Comparison of ENCODE assay signal across 10 cellular contexts in genomic region chr20:41248371-41249024, GRCh38.
A peak's percentile ranks its signal among the peaks of the same experiment; 100 is the strongest.
DNase-seq lines count a peak whose midpoint lies in the region; ATAC-seq, FAIRE-seq and TF ChIP-seq lines count a peak whose summit lies in the region.
"Had no signal": no experiment of that assay in that cellular context is flagged by ENCODE, and none has a peak within 500 bp of the region (broad histone marks: within the 10 kb centered on the region; RNA-seq: fewer than 3 reads in every experiment).

No MANE protein-coding gene starts in this region.

- H4K20me1 ChIP-seq in HepG2 (ENCODE audit: insufficient read depth, low read length) = no peaks in the 10 kb centered on the region
- H4K20me1 ChIP-seq in osteoblast (ENCODE audit: insufficient read depth, low read length) = peaks cover 6% of the 10 kb centered on the region

- H3K9ac ChIP-seq in liver (ENCODE audit: low read depth in 1 of 2, low read length in 2 of 2) (peak overlapping the region in 1 of 2 donors; percentile 69), HepG2 (ENCODE audit: insufficient read depth, low read depth, low read length) (no peak overlapping the region)

- H3K9me3 ChIP-seq in liver (ENCODE audit: control insufficient read depth in 4 of 4, low read length in 3 of 4) (no peaks in the 10 kb centered on the region), HepG2 (ENCODE audit: low read length) (no peaks in the 10 kb centered on the region), heart left ventricle (no peaks in the 10 kb centered on the region), osteoblast (ENCODE audit: low read depth, low read length) (no peaks in the 10 kb centered on the region), aorta (ENCODE audit: control insufficient read depth, low read length) (no peaks in the 10 kb centered on the region)

- no TSS peak for BruUV-seq in HepG2 (replicated peaks; lab: Mats Ljungman, UMichigan)

- no peak for FAIRE-seq in HepG2 (lab: Jason Lieb, UNC)
- FAIRE-seq: A204.1 had no signal

- no peak for DNase-seq in HepG2 (ENCODE audit: low spot score)
- peak in 1 of 5 donors; percentile 17 for DNase-seq in heart left ventricle
- no peak for DNase-seq in osteoblast (ENCODE audit: insufficient read length, low spot score, missing footprints)
- DNase-seq in aorta = no peak
- DNase-seq in NCI-H510A (lab: John Stamatoyannopoulos, UW) = no peak
- DNase-seq in activated T-cell treated with anti-CD3 and anti-CD28 coated beads, Interleukin-2, amount 50 U/mL, for 1 hour = no peak
- no peak for DNase-seq in A172 (ENCODE audit: low spot score)
- DNase-seq: activated CD4-positive, alpha-beta memory T cell treated with anti-CD3 and anti-CD28 coated beads for 36 hours had no signal

- no peak for ATAC-seq in HepG2
- peak; percentile 68 to 75 (median 73) for ATAC-seq in heart left ventricle
- peak; percentile 85 for ATAC-seq in aorta (ENCODE audit: low FRiP score)

- peak; percentile 36 to 67 for TF ChIP-seq RAD21 in liver (IDR thresholded peaks at IDR 0.05)
- TF ChIP-seq RAD21 in HepG2 (CRISPR knock-in tag; IDR thresholded peaks at IDR 0.05) = no peak

- TF ChIP-seq POLR2A in HepG2 (IDR thresholded peaks at IDR 0.05; ENCODE audit: insufficient read depth in 1 of 2, low read depth in 2 of 2, low read length in 2 of 2) (no peak), heart left ventricle (IDR thresholded peaks at IDR 0.05) (peak in 1 of 2 donors; percentile 59)

- 14% methylated on average over 4 of the region's 4 CpGs for WGBS in liver
- 87% methylated on average over 4 of the region's 4 CpGs for WGBS in HepG2 (ENCODE audit: low lambda C conversion rate)
- 33 to 57% (median 41%) methylated on average over 4 of the region's 4 CpGs for WGBS in heart left ventricle, 4 donors
- 2 to 6% methylated on average over 4 of the region's 4 CpGs for whole genome bisulfite sequencing in aorta, 2 donors

- intact Hi-C loops in HepG2 (cut with micrococcal nuclease; ENCODE audit: unreplicated experiment) (loop anchor here (1.0 kb wide), 1 partner anchor 92 kb away; the partner anchor contains the start of gene LPIN3), heart left ventricle (cut with DNase I) (loop anchor here in 8 of 10 donors (1.0 to 10.0 kb wide), 10 partner anchors 68 to 159 kb away; partner anchors contain the start of genes ZHX3 (in 7 of the 8) and LPIN3 (in 1 of the 8)), aorta (cut with DNase I) (loop anchor here (2.0 to 5.0 kb wide), 3 partner anchors 68 to 71 kb away; partner anchors contain the start of gene ZHX3 (in 2 of the 2))

- POLR2A ChIA-PET in HepG2 (lab: Yijun Ruan, JAX) = no interaction called here

- H3K27me3 ChIP-seq in liver (ENCODE audit: control insufficient read depth in 4 of 4, insufficient read depth in 4 of 4, low read length in 3 of 4) = no peaks in the 10 kb centered on the region
- H3K27me3 ChIP-seq in HepG2 (ENCODE audit: control insufficient read depth in 1 of 2, insufficient read depth in 2 of 2, low read length in 2 of 2) = no peaks in the 10 kb centered on the region
- no peaks in the 10 kb centered on the region for H3K27me3 ChIP-seq in heart left ventricle
- H3K27me3 ChIP-seq in osteoblast (ENCODE audit: insufficient read depth, low read length) = no peaks in the 10 kb centered on the region
- no peaks in the 10 kb centered on the region for H3K27me3 ChIP-seq in aorta (ENCODE audit: control insufficient read depth in 1 of 2, insufficient read depth in 2 of 2, low read length in 1 of 2)

- no peak overlapping the region for H3K4me2 ChIP-seq in HepG2 (ENCODE audit: low read depth, low read length)
- H3K4me2 ChIP-seq in osteoblast (ENCODE audit: insufficient read depth, low read length) = peak overlapping the region; percentile 60

- no peak for TF ChIP-seq EP300 in HepG2 (IDR thresholded peaks at IDR 0.05; ENCODE audit: low read depth in 2 of 2, low read length in 2 of 2)
- no peak for TF ChIP-seq EP300 in HepG2 (CRISPR knock-in tag; IDR thresholded peaks at IDR 0.05; ENCODE audit: borderline replicate concordance)

- in situ Hi-C loops in HepG2 (cut with HindIII; ENCODE audit: extremely low pct_ligation_motif_present, low pct_unique_long_range_greater_than_20kb) = loop anchor here (10.0 kb wide), 1 partner anchor 86 kb away; no protein-coding TSS in a partner anchor

- H3K4me3 ChIP-seq in liver (ENCODE audit: low read depth in 1 of 3, low read length in 3 of 3) = no peak overlapping the region
- no peak overlapping the region for H3K4me3 ChIP-seq in HepG2 (replicated peaks in 1 of 3; ENCODE audit: insufficient read depth in 1 of 3, low read depth in 2 of 3, low read length in 3 of 3)
- H3K4me3 ChIP-seq in heart left ventricle = no peak overlapping the region
- H3K4me3 ChIP-seq in osteoblast (ENCODE audit: insufficient read depth, low read length) = peak overlapping the region; percentile 16
- no peak overlapping the region for H3K4me3 ChIP-seq in aorta (ENCODE audit: low read length in 2 of 2)

- H3K27ac ChIP-seq in liver (ENCODE audit: low read depth in 1 of 2, low read length in 2 of 2) (peak overlapping the region; percentile 43 to 80), HepG2 (ENCODE audit: extremely low read length, insufficient read depth, low read length) (no peak overlapping the region), heart left ventricle (peak overlapping the region; percentile 79 to 95 (median 89)), osteoblast (ENCODE audit: low read depth, low read length) (peak overlapping the region; percentile 91), aorta (ENCODE audit: low read depth in 1 of 2, low read length in 2 of 2) (peak overlapping the region; percentile 99 to 100)

- H3K4me1 ChIP-seq in liver (ENCODE audit: control insufficient read depth in 4 of 4, insufficient read depth in 4 of 4, low read length in 3 of 4) (peaks cover 5 to 29% (median 23%) of the 10 kb centered on the region in 4 donors), HepG2 (ENCODE audit: insufficient read depth, low read length) (no peaks in the 10 kb centered on the region), heart left ventricle (peaks cover 32 to 76% (median 63%) of the 10 kb centered on the region in 12 donors), osteoblast (ENCODE audit: insufficient read depth, low read length) (peaks cover 29% of the 10 kb centered on the region), aorta (ENCODE audit: control insufficient read depth in 1 of 2, insufficient read depth in 2 of 2, low read length in 2 of 2) (peaks cover 9 to 20% of the 10 kb centered on the region in 2 donors)

- CTCF ChIA-PET in HepG2 (lab: Yijun Ruan, JAX; ENCODE audit: low intra/inter-chr PET ratio, low total read pairs) = no interaction called here

- H2AFZ ChIP-seq in HepG2 (ENCODE audit: low read length) (no peak overlapping the region), osteoblast (ENCODE audit: low read length) (no peak overlapping the region)

- TF ChIP-seq CTCF in liver (IDR thresholded peaks at IDR 0.05; ENCODE audit: low read depth, low read length, missing input control) (no peak), HepG2 (CRISPR knock-in tag; IDR thresholded peaks at IDR 0.05) (no peak), heart left ventricle (IDR thresholded peaks at IDR 0.05) (no peak), osteoblast (IDR thresholded peaks at IDR 0.05; ENCODE audit: extremely low read depth, low read depth, low read length) (no peak)

- H3K79me2 ChIP-seq in HepG2 (ENCODE audit: insufficient read depth, low read length) (no peaks in the 10 kb centered on the region), osteoblast (ENCODE audit: insufficient read depth, low read length) (peaks cover 62% of the 10 kb centered on the region)

- peaks cover 0 to 2% (median 0%) of the 10 kb centered on the region in 4 donors for H3K36me3 ChIP-seq in liver (ENCODE audit: control insufficient read depth in 4 of 4, insufficient read depth in 3 of 4, low read depth in 1 of 4, low read length in 3 of 4)
- no peaks in the 10 kb centered on the region for H3K36me3 ChIP-seq in HepG2 (replicated peaks in 1 of 2; ENCODE audit: control insufficient read depth in 1 of 2, insufficient read depth in 2 of 2, low read length in 2 of 2)
- H3K36me3 ChIP-seq in heart left ventricle = no peaks in the 10 kb centered on the region
- no peaks in the 10 kb centered on the region for H3K36me3 ChIP-seq in osteoblast (ENCODE audit: insufficient read depth, low read length)
- H3K36me3 ChIP-seq in aorta (ENCODE audit: control insufficient read depth in 1 of 2, insufficient read depth in 2 of 2, low read length in 1 of 2) = no peaks in the 10 kb centered on the region

TF ChIP-seq in liver, 16 proteins besides CTCF, POLR2A, EP300 and RAD21 (continues in another document):
- TF ChIP-seq TAF1 (conservative IDR thresholded peaks at IDR 0.05) = peak; percentile 36
- no peak for TF ChIP-seq FOXA1 (IDR thresholded peaks at IDR 0.05)
- no peak for TF ChIP-seq EGR1 (IDR thresholded peaks at IDR 0.05; ENCODE audit: low read depth in 2 of 2)
- TF ChIP-seq RXRA (IDR thresholded peaks at IDR 0.05) = peak; percentile 76 to 82
- peak; percentile 97 for TF ChIP-seq SP1 (IDR thresholded peaks at IDR 0.05)
- TF ChIP-seq YY1 (IDR thresholded peaks at IDR 0.05) = peak; percentile 58
- TF ChIP-seq FOXA2 (IDR thresholded peaks at IDR 0.05) = no peak
- peak in 1 of 2 donors; percentile 46 for TF ChIP-seq GABPA (IDR thresholded peaks at IDR 0.05 in 1 of 2, conservative IDR thresholded peaks at IDR 0.05 in 1 of 2)
- TF ChIP-seq HNF4G (IDR thresholded peaks at IDR 0.05) = peak; percentile 54

TF ChIP-seq in HepG2, 621 proteins besides CTCF, POLR2A, EP300 and RAD21 (continues in another document):
- TF ChIP-seq MEF2D (CRISPR knock-in tag; IDR thresholded peaks at IDR 0.05) (no peak), SAFB2 (CRISPR knock-in tag; IDR thresholded peaks at IDR 0.05; ENCODE audit: borderline replicate concordance, low read depth) (no peak), JARID2 (CRISPR knock-in tag; IDR thresholded peaks at IDR 0.05; ENCODE audit: insufficient replicate concordance) (no peak), TRAFD1 (CRISPR knock-in tag; IDR thresholded peaks at IDR 0.05; ENCODE audit: borderline replicate concordance) (no peak)
